In genomic region chr2:30194421-30194820, GRCh38 we compare ENCODE assay signal across 1 cellular context.
TF ChIP-seq lines count a peak whose summit lies in the region.

No MANE protein-coding gene starts in this region.

TF ChIP-seq in K562, 482 proteins besides CTCF, POLR2A, EP300 and RAD21:
- TF ChIP-seq POLR3A (IDR thresholded peaks at IDR 0.05; ENCODE audit: borderline replicate concordance, extremely low read depth, insufficient read depth, insufficient read length): no peak
- TF ChIP-seq TFAP4 (CRISPR knock-in tag; IDR thresholded peaks at IDR 0.05; ENCODE audit: borderline replicate concordance): 0 out of 2 replicates have a peak, but pooled peaks have one; percentile 12
